In the genomic region with DNA sequence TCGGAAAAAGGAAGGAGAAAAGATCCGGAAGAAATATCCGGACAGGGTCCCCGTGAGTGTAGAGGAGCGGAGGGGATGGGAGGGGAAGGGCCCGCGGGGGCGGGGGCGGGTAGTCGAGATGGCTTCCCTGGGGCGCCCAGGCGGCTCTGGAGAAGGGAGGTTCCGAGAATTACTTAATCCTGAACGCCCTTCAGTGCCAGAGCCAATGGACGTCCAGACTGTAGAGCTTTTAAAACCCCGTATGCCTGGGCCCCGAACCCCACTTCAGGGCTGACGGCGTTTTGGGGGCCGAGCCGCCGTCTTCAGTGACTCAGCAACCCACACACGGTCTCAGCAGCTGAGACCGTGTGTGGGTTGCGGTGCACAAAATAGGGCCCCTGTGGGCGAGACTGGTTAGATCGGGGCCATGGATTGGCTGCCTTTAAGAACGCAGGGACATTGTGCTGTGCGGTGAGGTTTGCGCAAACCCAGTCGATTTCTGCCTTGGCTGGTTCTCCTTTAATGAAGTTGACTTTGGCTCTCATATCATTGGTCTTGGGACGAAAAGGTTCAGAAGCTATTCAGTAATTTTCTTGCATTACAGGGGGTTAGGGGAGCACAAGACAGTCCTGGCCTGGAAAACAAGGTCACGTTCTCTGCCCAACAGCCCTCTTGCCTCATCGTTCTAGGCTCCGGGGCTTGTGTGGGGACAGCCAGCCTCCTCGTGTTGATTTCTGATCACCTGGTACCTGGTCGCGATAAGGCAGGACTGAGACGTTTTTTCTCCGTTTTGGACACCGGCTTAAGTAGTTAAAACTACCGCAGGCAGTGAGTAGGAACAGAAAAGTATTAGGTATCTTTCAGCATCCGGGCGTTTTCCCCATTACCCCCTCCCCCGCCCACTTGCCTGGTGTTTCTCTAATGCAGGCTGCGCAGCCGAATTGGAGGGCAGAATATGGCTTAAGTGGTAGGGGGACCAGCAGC, we compare ENCODE assay signal across 8 cellular contexts. TPM values are rescaled to one million over a fixed set of nuclear protein-coding genes. Genes with fewer than 3 reads are reported as not detected.
DNase-seq lines count a peak whose midpoint lies in the region; ATAC-seq and TF ChIP-seq lines count a peak whose summit lies in the region.

No MANE protein-coding gene starts in this region.

- H3K4me3 ChIP-seq in dorsolateral prefrontal cortex: peak overlapping the region; percentile 51 to 98 (median 86)
- H3K4me3 ChIP-seq in lower leg skin (ENCODE audit: low read depth, poor library complexity, severe bottlenecking): peak overlapping the region; percentile 90

- intact Hi-C loops in dorsolateral prefrontal cortex (cut with DNase I) (loop anchor here (5.0 to 10.0 kb wide), 2 partner anchors 61 to 151 kb away; no protein-coding TSS in a partner anchor), lower leg skin (cut with DNase I; ENCODE audit: low total_unique reads) (no loop called here)

- TF ChIP-seq CTCF in GM10266 (IDR thresholded peaks at IDR 0.05; ENCODE audit: control insufficient read depth, insufficient read depth, low read depth, missing control alignments) (no peak), dorsolateral prefrontal cortex (IDR thresholded peaks at IDR 0.05 in 54 of 56, conservative IDR thresholded peaks at IDR 0.05 in 2 of 56; ENCODE audit: low read depth in 1 of 56, partially characterized antibody in 56 of 56) (peak in 1 of 56 donors; percentile 6), lower leg skin (IDR thresholded peaks at IDR 0.05) (no peak)

- peak; percentile 63 for ATAC-seq in HG02610 (IDR thresholded peaks at IDR 0.05; ENCODE audit: unreplicated experiment)

- TF ChIP-seq POLR2A in lower leg skin (IDR thresholded peaks at IDR 0.05): peak in 1 of 2 donors; percentile 43

- 1% methylated on average over 39 to 47 of the region's 47 CpGs for WGBS in lower leg skin, 2 donors

- DNase-seq in GM10266 (ENCODE audit: extremely low spot score) (peak; percentile 78), NCI-H510A (lab: John Stamatoyannopoulos, UW) (peak; percentile 32), dorsolateral prefrontal cortex (peak; percentile 49 to 86 (median 74)), lower leg skin (ENCODE audit: low spot score in 2 of 2) (peak; percentile 81 to 96), amniotic stem cell (lab: John Stamatoyannopoulos, UW) (no peak)
- peak; percentile 68 to 77 for DNase-seq in activated CD4-positive, alpha-beta T cell treated with anti-CD3 and anti-CD28 coated beads, Interleukin-2, amount 50 U/mL, for 48 hours
- peak; percentile 71 for DNase-seq in stimulated activated CD4-positive, alpha-beta T cell treated with anti-CD3 and anti-CD28 coated beads, Interleukin-4, amount 100 ng/mL, for 1 hour

- peak overlapping the region; percentile 87 to 100 (median 99) for H3K27ac ChIP-seq in dorsolateral prefrontal cortex

- H3K27me3 ChIP-seq in dorsolateral prefrontal cortex: no peaks in the 10 kb centered on the region

RNA-seq across cellular contexts. Expression of gene GABARAPL1, which starts 0.8 kb away (rescaled TPM):
- 100 to 1,000 TPM; 163 to 583 (median 420) TPM for total RNA-seq in dorsolateral prefrontal cortex
- 100 to 1,000 TPM in 1 of 4 donors, 10 to 100 TPM in 3; 48.7 to 102 (median 86.8) TPM for total RNA-seq in lower leg skin

RNA-seq across cellular contexts. Expression of gene TMEM52B, which starts 34.6 kb away (rescaled TPM):
- 1 to 10 TPM in 46 of 120 experiments, under 1 TPM in 65, not detected in 9; 0.18 to 3.5 (median 0.87) TPM for total RNA-seq in dorsolateral prefrontal cortex
- not detected for total RNA-seq in lower leg skin

RNA-seq across cellular contexts. Expression of gene OLR1, which starts 41.5 kb away (rescaled TPM):
- 10 to 100 TPM in 57 of 120 experiments, 1 to 10 TPM in 63; 2.3 to 34.4 (median 9.7) TPM for total RNA-seq in dorsolateral prefrontal cortex
- total RNA-seq in lower leg skin: not detected
